1 cellular context compared by ENCODE assay signal in genomic region chr16:64711596-64711995, GRCh38.
TF ChIP-seq lines count a peak whose summit lies in the region.

No MANE protein-coding gene starts in this region.

TF ChIP-seq in SK-N-SH, 30 proteins besides CTCF, POLR2A, EP300 and RAD21 (continued from another document):
- TF ChIP-seq ZBTB33 (IDR thresholded peaks at IDR 0.05; ENCODE audit: borderline replicate concordance, low read depth): no peak
